9 cellular contexts compared by ENCODE assay signal in the genomic region with DNA sequence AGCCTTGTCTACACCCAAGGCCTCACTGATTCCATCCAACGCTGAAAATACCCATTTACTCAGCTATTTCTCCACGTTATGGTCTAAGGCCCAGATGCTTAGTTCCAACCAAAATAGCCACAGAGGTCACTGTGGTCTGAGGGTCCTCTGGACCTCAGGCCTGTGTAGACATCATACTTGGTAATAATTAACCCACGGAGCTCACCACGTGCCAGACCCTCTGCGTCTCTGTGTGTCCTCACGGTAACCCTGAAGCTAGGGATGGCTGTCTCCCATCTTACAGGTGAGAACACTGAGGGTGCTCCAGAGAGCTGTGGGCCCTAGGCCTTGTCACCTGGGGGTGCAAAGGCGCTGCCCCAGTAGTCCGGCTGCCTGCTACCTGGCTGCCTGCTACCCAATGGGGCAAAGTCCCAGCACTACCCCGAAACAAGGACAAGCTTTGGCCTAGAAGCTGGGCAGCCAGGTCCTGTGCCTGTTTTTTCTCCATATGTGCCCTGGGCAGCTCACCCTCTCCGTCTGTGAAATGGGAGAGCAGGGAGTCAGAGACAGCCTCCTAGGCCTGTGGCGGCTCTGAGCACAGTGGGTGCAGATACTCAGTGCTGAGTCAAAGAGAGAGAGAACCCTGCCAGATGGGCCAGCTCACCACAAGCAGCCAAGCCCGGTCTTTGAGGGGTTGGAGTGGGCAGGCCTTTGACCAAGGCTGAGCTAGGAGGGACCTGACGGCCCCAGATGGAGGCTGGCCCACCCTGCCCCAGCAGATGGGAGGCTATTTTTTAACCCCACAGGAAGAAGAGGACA. TPM values are rescaled to one million over a fixed set of nuclear protein-coding genes. Genes with fewer than 3 reads are reported as not detected.
DNase-seq lines count a peak whose midpoint lies in the region; ATAC-seq and TF ChIP-seq lines count a peak whose summit lies in the region.
"Had no signal": no experiment of that assay in that cellular context is flagged by ENCODE, and none has a peak within 500 bp of the region (broad histone marks: within the 10 kb centered on the region; RNA-seq: fewer than 3 reads in every experiment).

No MANE protein-coding gene starts in this region.

- H3K9me3 Mint-ChIP-seq in H9 = no peaks in the 10 kb centered on the region; a peak in 1 of 5 replicates
- H3K9me3 Mint-ChIP-seq: IgD-negative memory B cell had no signal

- no CpG with 5 or more reads among the region's 13 CpGs for WGBS in H9 (ENCODE audit: extremely low coverage, insufficient read length, low lambda C conversion rate)

- H4K91ac ChIP-seq in H9 (ENCODE audit: insufficient read length, low read depth, low read length) = no peak overlapping the region

- no peak overlapping the region for H3K56ac ChIP-seq in H9 (ENCODE audit: insufficient read length, low read depth, low read length)

- no peak overlapping the region for H4K8ac ChIP-seq in H9 (replicated peaks; ENCODE audit: insufficient read length, low read depth, low read length)

- no peak overlapping the region for H3K4me3 ChIP-seq in mucosa of descending colon
- H3K4me3 ChIP-seq: right lobe of liver had no signal

- H2BK12ac ChIP-seq in H9 (ENCODE audit: insufficient read length, low read depth, low read length) = no peak overlapping the region

- no peak overlapping the region for H3T11ph ChIP-seq in H9 (ENCODE audit: low read length)

- H3K9me3 ChIP-seq in mucosa of descending colon (no peaks in the 10 kb centered on the region), H9 (ENCODE audit: control insufficient read depth, low read depth, low read length) (no peaks in the 10 kb centered on the region)
- H3K9me3 ChIP-seq: right lobe of liver had no signal

- no peaks in the 10 kb centered on the region for H3K36me3 ChIP-seq in mucosa of descending colon (ENCODE audit: low read depth)
- H3K36me3 ChIP-seq: right lobe of liver had no signal

- DNase-seq in mucosa of descending colon (no peak), midbrain (lab: John Stamatoyannopoulos, UW) (no peak), H9 (no peak), Right ventricle myocardium inferior (ENCODE audit: missing footprints) (no peak)
- DNase-seq: right lobe of liver had no signal

- H3K9ac ChIP-seq in H9 (ENCODE audit: extremely low read depth, insufficient read length, low read length) = no peak overlapping the region

- peak; percentile 57 for ATAC-seq in GM18519 (IDR thresholded peaks at IDR 0.05; ENCODE audit: low FRiP score, unreplicated experiment)
- ATAC-seq in GM21528 (IDR thresholded peaks at IDR 0.05; ENCODE audit: low FRiP score, unreplicated experiment) = peak; percentile 70
- ATAC-seq in HG03520 (IDR thresholded peaks at IDR 0.05; ENCODE audit: unreplicated experiment) = peak; percentile 77
- ATAC-seq in mucosa of descending colon = peak; percentile 42
- no peak for ATAC-seq in Right ventricle myocardium inferior

- H3K36me3 Mint-ChIP-seq in H9 (ENCODE audit: insufficient read depth in 1 of 3, low read depth in 3 of 3) = no peaks in the 10 kb centered on the region
- H3K36me3 Mint-ChIP-seq: IgD-negative memory B cell had no signal

- no peaks in the 10 kb centered on the region for H3K79me1 ChIP-seq in H9 (ENCODE audit: insufficient read depth, low read depth, low read length, poor library complexity, severe bottlenecking)

- H3K4me3 Mint-ChIP-seq in H9 = no peak overlapping the region; a peak in 1 of 5 replicates

- H2BK15ac ChIP-seq in H9 (ENCODE audit: low read depth, low read length) = no peak overlapping the region

- no peak overlapping the region for H2BK20ac ChIP-seq in H9 (ENCODE audit: low read depth, low read length, poor library complexity, severe bottlenecking)

- H3K79me2 ChIP-seq in H9 (ENCODE audit: insufficient read depth, low read length) = no peaks in the 10 kb centered on the region

- intact Hi-C loops in mucosa of descending colon (cut with DNase I, micrococcal nuclease) (no loop called here), Right ventricle myocardium inferior (cut with DNase I) (no loop called here)

- no peak overlapping the region for H3K4me2 ChIP-seq in H9 (ENCODE audit: insufficient read depth, insufficient read length, low read length)

- no peak overlapping the region; a peak in 1 of 7 replicates for H3K27ac Mint-ChIP-seq in H9

- H3K23ac ChIP-seq in H9 (ENCODE audit: insufficient read length, low read depth, low read length) = no peak overlapping the region

- H3K4me1 ChIP-seq in mucosa of descending colon (ENCODE audit: low read depth) (no peaks in the 10 kb centered on the region), H9 (ENCODE audit: insufficient read depth, low read length) (no peaks in the 10 kb centered on the region; the same call in 1 of the 2 replicates)
- H3K4me1 ChIP-seq: right lobe of liver had no signal

- H3K27me3 ChIP-seq in H9 (ENCODE audit: insufficient read depth, low read length) = no peaks in the 10 kb centered on the region
- H3K27me3 ChIP-seq: right lobe of liver had no signal

- H2AFZ ChIP-seq in H9 (ENCODE audit: low read length) = no peak overlapping the region

- H4K5ac ChIP-seq in H9 (ENCODE audit: insufficient read length, low read depth, low read length) = no peak overlapping the region

- no peaks in the 10 kb centered on the region for H4K20me1 ChIP-seq in H9 (ENCODE audit: control insufficient read depth, insufficient read depth, insufficient read length)

- no peak overlapping the region for H2AK5ac ChIP-seq in H9 (ENCODE audit: insufficient read length, low read length)

- H3K27me3 Mint-ChIP-seq in H9 (ENCODE audit: low read depth) = peaks cover 3% of the 10 kb centered on the region; the same call in 1 of the 2 replicates
- H3K27me3 Mint-ChIP-seq: IgD-negative memory B cell had no signal

- H2BK5ac ChIP-seq in H9 (ENCODE audit: insufficient read length, low read length) = no peak overlapping the region

- no peak overlapping the region for H3K18ac ChIP-seq in H9 (ENCODE audit: insufficient read length, low read depth, low read length)

- no peak overlapping the region for H3K27ac ChIP-seq in H9 (ENCODE audit: insufficient read length, low read depth, low read length)
- H3K27ac ChIP-seq: right lobe of liver had no signal

- no peak overlapping the region for H3K14ac ChIP-seq in H9 (ENCODE audit: insufficient read depth, low read length)

- H3K4me1 Mint-ChIP-seq in H9 = peaks cover 21 to 33% of the 10 kb centered on the region in 2 experiments

- no peak overlapping the region for H3K4ac ChIP-seq in H9 (ENCODE audit: low read depth, low read length)

- H2BK120ac ChIP-seq in H9 (ENCODE audit: low read depth, low read length, poor library complexity, severe bottlenecking) = no peak overlapping the region

- H3K23me2 ChIP-seq in H9 (ENCODE audit: insufficient read length, low read depth, low read length, poor library complexity, severe bottlenecking) = no peaks in the 10 kb centered on the region

- TF ChIP-seq CTCF in mucosa of descending colon (IDR thresholded peaks at IDR 0.05) (no peak), H9 (conservative IDR thresholded peaks at IDR 0.05) (no peak)

RNA-seq across cellular contexts. Expression of a gene that starts 17.0 kb away (rescaled TPM):
- total RNA-seq in mucosa of descending colon (1 to 10 TPM; 3.2 to 6.1 (median 5.0) TPM), H9 (2021) (0.33 and 0.35 TPM in 2 replicates), Right ventricle myocardium inferior (1.8 TPM)
